Comparison of ENCODE assay signal across 10 cellular contexts in genomic region chr22:29343313-29343805, GRCh38. TPM values are rescaled to one million over a fixed set of nuclear protein-coding genes. Genes with fewer than 3 reads are reported as not detected.
DNase-seq lines count a peak whose midpoint lies in the region; TF ChIP-seq lines count a peak whose summit lies in the region.
"Had no signal": no experiment of that assay in that cellular context is flagged by ENCODE, and none has a peak within 500 bp of the region (broad histone marks: within the 10 kb centered on the region; RNA-seq: fewer than 3 reads in every experiment).

No MANE protein-coding gene starts in this region.

- H3K27ac ChIP-seq in muscle layer of colon (ENCODE audit: low read depth, low read length), result peak overlapping the region; percentile 63

- H3K27me3 ChIP-seq in muscle layer of colon (ENCODE audit: control insufficient read depth in 1 of 2, insufficient read depth in 2 of 2, low read length in 2 of 2), result no peaks in the 10 kb centered on the region
- no peaks in the 10 kb centered on the region for H3K27me3 ChIP-seq in MG63

- TF ChIP-seq CTCF in choroid plexus epithelial cell (conservative IDR thresholded peaks at IDR 0.05; ENCODE audit: low read depth, low read length), result no peak

- no peaks in the 10 kb centered on the region for H3K9me3 ChIP-seq in muscle layer of colon (ENCODE audit: low read length)
- no peaks in the 10 kb centered on the region for H3K9me3 ChIP-seq in MG63

- peak; percentile 99 for DNase-seq in DMS 273 treated with DMSO at 0.1 percent for 48 hours (lab: John Stamatoyannopoulos, UW)
- peak; percentile 27 for DNase-seq in NCI-H2107 treated with DMSO at 0.1 percent for 48 hours (lab: John Stamatoyannopoulos, UW; ENCODE audit: unreplicated experiment)
- peak; percentile 88 for DNase-seq in choroid plexus epithelial cell (ENCODE audit: low read depth)
- no peak for DNase-seq in NOMO-1 treated with DMSO at 0.1 percent for 48 hours (lab: John Stamatoyannopoulos, UW; ENCODE audit: unreplicated experiment)
- DNase-seq in SKM-1 (lab: John Stamatoyannopoulos, UW; ENCODE audit: unreplicated experiment), result no peak
- no peak for DNase-seq in Kasumi-1 (lab: John Stamatoyannopoulos, UW)
- DNase-seq in MG63, result no peak
- DNase-seq: activated CD4-positive, alpha-beta T cell treated with anti-CD3 and anti-CD28 coated beads, Interleukin-2, amount 10 ng/mL, durations not matched to agents 7 days and 5 days; stimulated activated CD4-positive, alpha-beta T cell treated with anti-CD3 and anti-CD28 coated beads, Interleukin-4, amount 100 ng/mL, for 4 hours had no signal

- peaks cover 37% of the 10 kb centered on the region for H3K4me1 ChIP-seq in muscle layer of colon (ENCODE audit: insufficient read depth, low read length)

- no peak overlapping the region for H3K4me3 ChIP-seq in choroid plexus epithelial cell (ENCODE audit: low read depth, low read length)
- H3K4me3 ChIP-seq in muscle layer of colon (ENCODE audit: low read depth in 1 of 2, low read length in 2 of 2), result no peak overlapping the region
- H3K4me3 ChIP-seq in MG63, result no peak overlapping the region

- H3K36me3 ChIP-seq in muscle layer of colon (ENCODE audit: insufficient read depth, low read length), result peaks cover 57% of the 10 kb centered on the region
- H3K36me3 ChIP-seq in MG63, result peaks cover 59% of the 10 kb centered on the region

- H3K9ac ChIP-seq in muscle layer of colon (ENCODE audit: low read length), result no peak overlapping the region

RNA-seq across cellular contexts. Expression of gene RASL10A, which starts 27.9 kb away (rescaled TPM):
- total RNA-seq in MG63 (2014; rRNA removed; shearing (Covaris generic); ENCODE audit: low replicate concordance), result not detected in 2 replicates

RNA-seq across cellular contexts. Expression of gene GAS2L1, which starts 36.9 kb away (rescaled TPM):
- total RNA-seq in MG63 (2014; rRNA removed; shearing (Covaris generic); ENCODE audit: low replicate concordance), result 15.5 and 15.9 TPM in 2 replicates

RNA-seq across cellular contexts. Expression of gene AP1B1, which starts 45.0 kb away (rescaled TPM):
- total RNA-seq in MG63 (2014; rRNA removed; shearing (Covaris generic); ENCODE audit: low replicate concordance), result 49.3 and 75.2 TPM in 2 replicates

Comparison
In these comparisons a context has a peak if more than half of its experiments do, and no peak if none do; other contexts are left out.
1. DNase-seq: peak in DMS 273 treated with DMSO at 0.1 percent for 48 hours (single experiment), NCI-H2107 treated with DMSO at 0.1 percent for 48 hours (single experiment) and choroid plexus epithelial cell (single experiment); none in NOMO-1 treated with DMSO at 0.1 percent for 48 hours (single experiment), SKM-1 (single experiment), Kasumi-1 (0 of 2) and MG63 (single experiment).